1 cellular context compared by ENCODE assay signal in genomic region chr11:72225411-72225951, GRCh38.
A peak's percentile ranks its signal among the peaks of the same experiment; 100 is the strongest.
TF ChIP-seq lines count a peak whose summit lies in the region.

No MANE protein-coding gene starts in this region.

TF ChIP-seq in K562, 482 proteins besides CTCF, POLR2A, EP300 and RAD21:
- TF ChIP-seq BCOR (IDR thresholded peaks at IDR 0.05) (no peak), JUNB (CRISPR knock-in tag; conservative IDR thresholded peaks at IDR 0.05) (no peak), SRSF1 (IDR thresholded peaks at IDR 0.05; ENCODE audit: low read depth, low read length) (no peak), TCF7 (IDR thresholded peaks at IDR 0.05; ENCODE audit: borderline replicate concordance) (no peak), TSHZ1 (CRISPR knock-in tag; IDR thresholded peaks at IDR 0.05) (no peak), HBP1 (CRISPR knock-in tag; IDR thresholded peaks at IDR 0.05) (0 out of 2 replicates have a peak, but pooled peaks have one; percentile 56), NR1H2 (CRISPR knock-in tag; IDR thresholded peaks at IDR 0.05) (no peak), HDGF (IDR thresholded peaks at IDR 0.05) (0 out of 2 replicates have a peak, but pooled peaks have one; percentile 22), ZNF224 (CRISPR knock-in tag; IDR thresholded peaks at IDR 0.05) (no peak), ZC3H11A (IDR thresholded peaks at IDR 0.05; ENCODE audit: low read depth, low read length) (no peak), TCF3 (CRISPR knock-in tag; IDR thresholded peaks at IDR 0.05) (no peak), NFE2 (IDR thresholded peaks at IDR 0.05; ENCODE audit: low read depth) (peak; percentile 44; the same call in 1 of the 2 replicates), ZNF57 (CRISPR knock-in tag; IDR thresholded peaks at IDR 0.05) (no peak), ZNF316 (IDR thresholded peaks at IDR 0.05) (no peak), THRB (CRISPR knock-in tag; conservative IDR thresholded peaks at IDR 0.05) (0 out of 2 replicates have a peak, but pooled peaks have one; percentile 43), EZH2 (IDR thresholded peaks at IDR 0.05; ENCODE audit: borderline replicate concordance, low read depth, low read length) (no peak)
- TF ChIP-seq, protein P1, sequence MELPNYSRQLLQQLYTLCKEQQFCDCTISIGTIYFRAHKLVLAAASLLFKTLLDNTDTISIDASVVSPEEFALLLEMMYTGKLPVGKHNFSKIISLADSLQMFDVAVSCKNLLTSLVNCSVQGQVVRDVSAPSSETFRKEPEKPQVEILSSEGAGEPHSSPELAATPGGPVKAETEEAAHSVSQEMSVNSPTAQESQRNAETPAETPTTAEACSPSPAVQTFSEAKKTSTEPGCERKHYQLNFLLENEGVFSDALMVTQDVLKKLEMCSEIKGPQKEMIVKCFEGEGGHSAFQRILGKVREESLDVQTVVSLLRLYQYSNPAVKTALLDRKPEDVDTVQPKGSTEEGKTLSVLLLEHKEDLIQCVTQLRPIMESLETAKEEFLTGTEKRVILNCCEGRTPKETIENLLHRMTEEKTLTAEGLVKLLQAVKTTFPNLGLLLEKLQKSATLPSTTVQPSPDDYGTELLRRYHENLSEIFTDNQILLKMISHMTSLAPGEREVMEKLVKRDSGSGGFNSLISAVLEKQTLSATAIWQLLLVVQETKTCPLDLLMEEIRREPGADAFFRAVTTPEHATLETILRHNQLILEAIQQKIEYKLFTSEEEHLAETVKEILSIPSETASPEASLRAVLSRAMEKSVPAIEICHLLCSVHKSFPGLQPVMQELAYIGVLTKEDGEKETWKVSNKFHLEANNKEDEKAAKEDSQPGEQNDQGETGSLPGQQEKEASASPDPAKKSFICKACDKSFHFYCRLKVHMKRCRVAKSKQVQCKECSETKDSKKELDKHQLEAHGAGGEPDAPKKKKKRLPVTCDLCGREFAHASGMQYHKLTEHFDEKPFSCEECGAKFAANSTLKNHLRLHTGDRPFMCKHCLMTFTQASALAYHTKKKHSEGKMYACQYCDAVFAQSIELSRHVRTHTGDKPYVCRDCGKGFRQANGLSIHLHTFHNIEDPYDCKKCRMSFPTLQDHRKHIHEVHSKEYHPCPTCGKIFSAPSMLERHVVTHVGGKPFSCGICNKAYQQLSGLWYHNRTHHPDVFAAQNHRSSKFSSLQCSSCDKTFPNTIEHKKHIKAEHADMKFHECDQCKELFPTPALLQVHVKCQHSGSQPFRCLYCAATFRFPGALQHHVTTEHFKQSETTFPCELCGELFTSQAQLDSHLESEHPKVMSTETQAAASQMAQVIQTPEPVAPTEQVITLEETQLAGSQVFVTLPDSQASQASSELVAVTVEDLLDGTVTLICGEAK (IDR thresholded peaks at IDR 0.05) = peak; percentile 32; the same call in 1 of the 2 replicates
- TF ChIP-seq, protein P1 (CRISPR knock-in tag; IDR thresholded peaks at IDR 0.05) = no peak
- TF ChIP-seq, protein P2, sequence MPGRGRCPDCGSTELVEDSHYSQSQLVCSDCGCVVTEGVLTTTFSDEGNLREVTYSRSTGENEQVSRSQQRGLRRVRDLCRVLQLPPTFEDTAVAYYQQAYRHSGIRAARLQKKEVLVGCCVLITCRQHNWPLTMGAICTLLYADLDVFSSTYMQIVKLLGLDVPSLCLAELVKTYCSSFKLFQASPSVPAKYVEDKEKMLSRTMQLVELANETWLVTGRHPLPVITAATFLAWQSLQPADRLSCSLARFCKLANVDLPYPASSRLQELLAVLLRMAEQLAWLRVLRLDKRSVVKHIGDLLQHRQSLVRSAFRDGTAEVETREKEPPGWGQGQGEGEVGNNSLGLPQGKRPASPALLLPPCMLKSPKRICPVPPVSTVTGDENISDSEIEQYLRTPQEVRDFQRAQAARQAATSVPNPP (IDR thresholded peaks at IDR 0.05; ENCODE audit: borderline replicate concordance, insufficient read depth, insufficient read length) = no peak
TF ChIP-seq in K562: peak in this region for 5.
